In the genomic region with DNA sequence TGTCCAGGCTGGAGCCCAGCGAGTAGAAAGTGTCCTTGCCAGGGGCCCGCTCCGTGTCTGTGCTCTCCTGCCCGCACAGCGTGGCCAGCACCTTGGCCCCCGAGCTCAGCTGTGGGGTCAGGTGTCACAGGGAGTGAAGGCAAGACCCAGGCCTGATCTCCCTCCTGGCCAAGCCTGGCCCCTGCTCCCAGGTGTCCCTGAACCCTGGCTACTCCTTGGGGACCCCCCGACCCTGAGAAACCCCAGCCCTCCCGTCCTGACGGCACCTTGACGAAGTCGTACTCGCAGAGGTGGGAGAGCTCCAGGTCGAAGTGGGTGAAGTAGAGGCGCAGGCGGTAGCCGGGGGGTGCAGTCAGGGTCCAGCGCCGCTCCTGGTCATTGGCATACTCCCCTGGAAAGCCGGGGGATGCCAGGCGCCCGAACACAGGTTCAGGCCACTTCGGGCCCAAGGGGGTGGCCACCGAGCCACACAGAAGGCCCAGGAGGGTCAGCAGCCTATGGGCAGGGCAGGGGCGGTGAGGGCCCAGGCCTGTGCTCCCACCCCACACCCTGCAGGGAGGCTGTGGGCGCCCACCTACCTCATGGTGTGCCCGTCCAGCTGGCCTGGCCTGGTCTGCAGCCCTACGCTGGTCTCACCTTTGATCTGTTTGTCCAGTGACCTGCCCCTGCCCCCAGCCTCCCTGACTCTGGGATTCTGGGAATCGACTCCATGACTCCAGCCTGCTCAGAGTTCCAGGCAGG, we compare ENCODE assay signal across 26 cellular contexts. TPM values are rescaled to one million over a fixed set of nuclear protein-coding genes. Genes with fewer than 3 reads are reported as not detected.
"Had no signal": no experiment of that assay in that cellular context is flagged by ENCODE, and none has a peak within 500 bp of the region (broad histone marks: within the 10 kb centered on the region; RNA-seq: fewer than 3 reads in every experiment).

MASP2 (minus strand) TSS at position 615 of the 741 bp plus-strand sequence; CDS start at position 583, 32 bp downstream.

- H3K36me3 Mint-ChIP-seq: naive thymus-derived CD8-positive, alpha-beta T cell had no signal

- ATAC-seq: naive thymus-derived CD8-positive, alpha-beta T cell had no signal

- H3K9me3 Mint-ChIP-seq: activated T-helper 1 cell treated with anti-CD3 and anti-CD28 coated beads, Interleukin-12 subunit alpha, Interleukin-12 subunit beta, Interleukin-2, Interleukin-4 antibody, amounts not matched to agents 30 ng/mL and 10 ng/mL and 1 ng/mL, durations not matched to agents 14 hours and 24 hours and 36 hours; central memory CD8-positive, alpha-beta T cell; endodermal cell; naive thymus-derived CD8-positive, alpha-beta T cell had no signal

- H3K27ac ChIP-seq: brain microvascular endothelial cell, colonic mucosa, epithelial cell of prostate, neutrophil, parathyroid adenoma, skin epidermis had no signal

- H3K27me3 ChIP-seq: brain microvascular endothelial cell, colonic mucosa, neutrophil had no signal

- H2AFZ ChIP-seq: parathyroid adenoma had no signal

- H3K79me2 ChIP-seq: parathyroid adenoma had no signal

- H3K4me1 ChIP-seq: colonic mucosa, parathyroid adenoma had no signal

- DNase-seq: activated CD4-positive, alpha-beta T cell treated with anti-CD3 and anti-CD28 coated beads for 1 hour; activated naive CD4-positive, alpha-beta T cell; anterior cingulate cortex; brain microvascular endothelial cell; colonic mucosa; endodermal cell; foreskin melanocyte; glutamatergic neuron; hippocampal formation; islet precursor cell; naive thymus-derived CD8-positive, alpha-beta T cell; SHP77 treated with DMSO at 0.1 percent for 48 hours; stimulated activated CD4-positive, alpha-beta T cell treated with anti-CD3 and anti-CD28 coated beads, Interleukin-15, amount 100 ng/mL, for 24 hours; stimulated activated CD4-positive, alpha-beta T cell treated with anti-CD3 and anti-CD28 coated beads, Interleukin-2, amount 100 ng/mL, for 48 hours; T-helper 1 cell; T1000 had no signal

- H3K9ac ChIP-seq: parathyroid adenoma had no signal

- H3K27ac Mint-ChIP-seq: activated T-helper 1 cell treated with anti-CD3 and anti-CD28 coated beads, Interleukin-12 subunit alpha, Interleukin-12 subunit beta, Interleukin-2, Interleukin-4 antibody, amounts not matched to agents 30 ng/mL and 10 ng/mL and 1 ng/mL, durations not matched to agents 14 hours and 24 hours and 36 hours; naive thymus-derived CD8-positive, alpha-beta T cell had no signal

- H3K36me3 ChIP-seq: brain microvascular endothelial cell, colonic mucosa, neutrophil had no signal

- H3K27me3 Mint-ChIP-seq: central memory CD8-positive, alpha-beta T cell; naive thymus-derived CD8-positive, alpha-beta T cell had no signal

- H3K4me1 Mint-ChIP-seq: central memory CD8-positive, alpha-beta T cell; naive thymus-derived CD8-positive, alpha-beta T cell had no signal

- H3K9me3 ChIP-seq: colonic mucosa, neutrophil had no signal

- H3K4me3 ChIP-seq: colonic mucosa, skin epidermis had no signal

- H3K4me3 Mint-ChIP-seq: activated T-helper 1 cell treated with anti-CD3 and anti-CD28 coated beads, Interleukin-12 subunit alpha, Interleukin-12 subunit beta, Interleukin-2, Interleukin-4 antibody, amounts not matched to agents 30 ng/mL and 10 ng/mL and 1 ng/mL, durations not matched to agents 14 hours and 24 hours and 36 hours; central memory CD8-positive, alpha-beta T cell; naive thymus-derived CD8-positive, alpha-beta T cell had no signal

RNA-seq across cellular contexts. Expression of gene MASP2, which starts in this region (rescaled TPM):
- total RNA-seq: lower leg skin, mesenteric fat pad, renal cortical epithelial cell, ureter had no signal
- polyA plus RNA-seq: naive thymus-derived CD8-positive, alpha-beta T cell had no signal
